In the genomic region with DNA sequence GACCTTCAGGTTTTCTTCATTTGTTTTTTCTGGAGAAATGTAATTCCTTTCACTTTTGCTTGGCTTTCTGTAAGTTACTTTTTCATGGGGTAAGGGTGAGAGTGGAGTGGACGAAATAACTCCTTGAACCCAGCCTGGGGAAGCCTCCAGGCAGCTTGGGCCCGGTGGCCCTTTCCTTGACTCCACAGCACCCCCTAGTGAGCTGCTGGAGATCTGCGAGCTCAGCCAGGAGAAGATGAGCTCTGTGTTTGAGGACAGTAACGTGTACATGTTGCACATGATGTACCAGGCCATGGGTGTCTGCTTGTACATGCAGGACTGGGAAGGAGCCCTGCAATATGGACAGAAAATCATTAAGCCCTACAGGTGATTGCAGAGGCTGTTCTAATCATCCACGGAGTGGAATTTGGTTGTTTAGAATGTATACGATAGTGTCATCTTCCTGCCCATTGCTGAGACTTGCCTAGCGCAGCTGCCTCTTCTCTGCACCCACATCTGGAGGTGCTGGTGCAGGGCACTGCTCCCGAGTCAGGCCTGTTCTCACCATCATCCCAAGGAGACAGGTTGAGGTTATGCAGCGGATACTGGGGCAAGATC, we compare ENCODE assay signal across 8 cellular contexts. TPM values are rescaled to one million over a fixed set of nuclear protein-coding genes. Genes with fewer than 3 reads are reported as not detected.
DNase-seq lines count a peak whose midpoint lies in the region; ATAC-seq and TF ChIP-seq lines count a peak whose summit lies in the region.

No MANE protein-coding gene starts in this region.

- H3K9me3 ChIP-seq in upper lobe of left lung = no peaks in the 10 kb centered on the region

- H3K27me3 Mint-ChIP-seq in activated CD4-positive, alpha-beta T cell treated with anti-CD3 and anti-CD28 coated beads, Interleukin-2, amount 10 ng/mL, durations not matched to agents 24 days and 14 days = no peaks in the 10 kb centered on the region
- no peaks in the 10 kb centered on the region for H3K27me3 Mint-ChIP-seq in endothelial cell (ENCODE audit: unreplicated experiment)
- H3K27me3 Mint-ChIP-seq in nephron progenitor cell (ENCODE audit: low read depth, poor library complexity) = peaks cover 7% of the 10 kb centered on the region

- ATAC-seq in upper lobe of left lung (ENCODE audit: low FRiP score in 2 of 2) = peak in 1 of 2 donors; percentile 60
- ATAC-seq in GM19463 (IDR thresholded peaks at IDR 0.05; ENCODE audit: unreplicated experiment) = no peak

- H3K4me1 ChIP-seq in upper lobe of left lung = peaks cover 0 to 6% (median 0%) of the 10 kb centered on the region in 4 donors

- H3K27ac ChIP-seq in upper lobe of left lung = no peak overlapping the region

- no peaks in the 10 kb centered on the region for H3K9me3 Mint-ChIP-seq in activated CD4-positive, alpha-beta T cell treated with anti-CD3 and anti-CD28 coated beads, Interleukin-2, amount 10 ng/mL, durations not matched to agents 24 days and 14 days
- no peaks in the 10 kb centered on the region for H3K9me3 Mint-ChIP-seq in endothelial cell (ENCODE audit: unreplicated experiment)
- H3K9me3 Mint-ChIP-seq in nephron progenitor cell = no peaks in the 10 kb centered on the region

- H3K36me3 Mint-ChIP-seq in activated CD4-positive, alpha-beta T cell treated with anti-CD3 and anti-CD28 coated beads, Interleukin-2, amount 10 ng/mL, durations not matched to agents 24 days and 14 days (ENCODE audit: low read depth) = peaks cover 19% of the 10 kb centered on the region
- H3K36me3 Mint-ChIP-seq in endothelial cell (ENCODE audit: low read depth, unreplicated experiment) (peaks cover 13% of the 10 kb centered on the region), nephron progenitor cell (ENCODE audit: low read depth) (peaks cover 25% of the 10 kb centered on the region)

- no peak overlapping the region for H3K4me3 ChIP-seq in upper lobe of left lung

- no peak for TF ChIP-seq POLR2A in upper lobe of left lung (IDR thresholded peaks at IDR 0.05)

- intact Hi-C loops in activated CD4-positive, alpha-beta T cell treated with anti-CD3 and anti-CD28 coated beads, Interleukin-2, amount 10 ng/mL, durations not matched to agents 24 days and 14 days (cut with micrococcal nuclease) = loop anchor here (2.0 to 5.0 kb wide), 4 partner anchors 55 to 297 kb away; partner anchors contain the start of gene CENPF

- H3K4me3 Mint-ChIP-seq in activated CD4-positive, alpha-beta T cell treated with anti-CD3 and anti-CD28 coated beads, Interleukin-2, amount 10 ng/mL, durations not matched to agents 24 days and 14 days = no peak overlapping the region
- H3K4me3 Mint-ChIP-seq in endothelial cell (ENCODE audit: unreplicated experiment) = no peak overlapping the region
- no peak overlapping the region for H3K4me3 Mint-ChIP-seq in nephron progenitor cell

- peaks cover 0 to 28% (median 8%) of the 10 kb centered on the region in 4 donors for H3K36me3 ChIP-seq in upper lobe of left lung

- WGBS in upper lobe of left lung, 2 donors = 68 to 73% methylated on average over 9 of the region's 9 CpGs

- DNase-seq in DMS153 (lab: John Stamatoyannopoulos, UW) (peak; percentile 20), GM20000 (ENCODE audit: low spot score) (peak; percentile 67), MV-4-11 (lab: John Stamatoyannopoulos, UW) (peak; percentile 25), endothelial cell (ENCODE audit: low spot score) (peak; percentile 65), nephron progenitor cell (peak; percentile 69), upper lobe of left lung (no peak)
- DNase-seq in activated CD4-positive, alpha-beta T cell treated with anti-CD3 and anti-CD28 coated beads, Interleukin-2, amount 10 ng/mL, durations not matched to agents 24 days and 14 days = peak; percentile 90

- no peak for TF ChIP-seq EP300 in upper lobe of left lung (IDR thresholded peaks at IDR 0.05)

- TF ChIP-seq CTCF in GM20000 (IDR thresholded peaks at IDR 0.05; ENCODE audit: extremely low read depth, missing control alignments) = peak; percentile 86
- peak; percentile 81 for TF ChIP-seq CTCF in endothelial cell (IDR thresholded peaks at IDR 0.05; ENCODE audit: unreplicated experiment)
- peak; percentile 87 for TF ChIP-seq CTCF in nephron progenitor cell (IDR thresholded peaks at IDR 0.05)
- peak; percentile 57 to 74 (median 64) for TF ChIP-seq CTCF in upper lobe of left lung (IDR thresholded peaks at IDR 0.05)

- peaks cover 12% of the 10 kb centered on the region for H3K4me1 Mint-ChIP-seq in activated CD4-positive, alpha-beta T cell treated with anti-CD3 and anti-CD28 coated beads, Interleukin-2, amount 10 ng/mL, durations not matched to agents 24 days and 14 days
- H3K4me1 Mint-ChIP-seq in endothelial cell (ENCODE audit: unreplicated experiment) = peaks cover 14% of the 10 kb centered on the region
- peaks cover 30% of the 10 kb centered on the region for H3K4me1 Mint-ChIP-seq in nephron progenitor cell

- H3K27me3 ChIP-seq in upper lobe of left lung = no peaks in the 10 kb centered on the region

- peak overlapping the region; percentile 74 for H3K27ac Mint-ChIP-seq in activated CD4-positive, alpha-beta T cell treated with anti-CD3 and anti-CD28 coated beads, Interleukin-2, amount 10 ng/mL, durations not matched to agents 24 days and 14 days
- H3K27ac Mint-ChIP-seq in endothelial cell (ENCODE audit: unreplicated experiment) (no peak overlapping the region), nephron progenitor cell (no peak overlapping the region)

RNA-seq across cellular contexts. Expression of gene SMYD2, which starts 51.0 kb away (rescaled TPM):
- 33.3 and 34.1 TPM in 2 replicates for total RNA-seq in activated CD4-positive, alpha-beta T cell treated with anti-CD3 and anti-CD28 coated beads, Interleukin-2, amount 10 ng/mL, durations not matched to agents 24 days and 14 days
- total RNA-seq in endothelial cell (ENCODE audit: unreplicated experiment) = 44.1 TPM
- total RNA-seq in upper lobe of left lung = 10 to 100 TPM; 22.6 to 52.9 (median 34.8) TPM

Comparison
In these comparisons a context has a peak if more than half of its experiments do, and no peak if none do; other contexts are left out.
1. DNase-seq: peak in DMS153 (single experiment), GM20000 (single experiment), MV-4-11 (single experiment), activated CD4-positive, alpha-beta T cell treated with anti-CD3 and anti-CD28 coated beads, Interleukin-2, amount 10 ng/mL, durations not matched to agents 24 days and 14 days (single experiment), endothelial cell (single experiment) and nephron progenitor cell (single experiment); none in upper lobe of left lung (0 of 2).
2. Peak in every context shown above with its lines, with median percentiles within 50 percentile points of each other: CTCF ChIP-seq.